In genomic region chr2:235597081-235597615, GRCh38 we compare ENCODE assay signal across 1 cellular context.
TF ChIP-seq lines count a peak whose summit lies in the region.

No MANE protein-coding gene starts in this region.

TF ChIP-seq in H1, 55 proteins besides CTCF, POLR2A, EP300 and RAD21:
- TF ChIP-seq NANOG (IDR thresholded peaks at IDR 0.05; ENCODE audit: insufficient read depth, low read depth, low read length, poor library complexity, severe bottlenecking) (no peak), ATF2 (IDR thresholded peaks at IDR 0.05; ENCODE audit: low read length) (no peak), CTBP2 (IDR thresholded peaks at IDR 0.05; ENCODE audit: borderline replicate concordance, insufficient read depth, insufficient read length, low read length) (no peak), EGR1 (IDR thresholded peaks at IDR 0.05; ENCODE audit: borderline replicate concordance, low read depth, low read length) (no peak), TAF7 (optimal IDR thresholded peaks at IDR 0.05; ENCODE audit: borderline replicate concordance, low read depth, low read length) (no peak), GTF2F1 (IDR thresholded peaks at IDR 0.05; ENCODE audit: borderline replicate concordance, low read depth, low read length) (no peak), GABPA (IDR thresholded peaks at IDR 0.05; ENCODE audit: borderline replicate concordance, insufficient read depth, low read length) (no peak), CEBPB (IDR thresholded peaks at IDR 0.05; ENCODE audit: low read depth, low read length) (no peak), TAF1 (IDR thresholded peaks at IDR 0.05; ENCODE audit: low read depth, low read length) (no peak), CREB1 (IDR thresholded peaks at IDR 0.05) (no peak), CBX8 (IDR thresholded peaks at IDR 0.05; ENCODE audit: borderline replicate concordance, low read depth, low read length) (no peak), NRF1 (IDR thresholded peaks at IDR 0.05; ENCODE audit: low read depth, low read length) (no peak), MAX (IDR thresholded peaks at IDR 0.05) (no peak), CHD7 (IDR thresholded peaks at IDR 0.05; ENCODE audit: insufficient replicate concordance, low read length) (no peak), CBX5 (IDR thresholded peaks at IDR 0.05; ENCODE audit: low read depth, low read length) (no peak), TCF12 (IDR thresholded peaks at IDR 0.05; ENCODE audit: low read depth, low read length) (no peak), SRF (IDR thresholded peaks at IDR 0.05; ENCODE audit: low read depth, low read length) (no peak), BACH1 (IDR thresholded peaks at IDR 0.05; ENCODE audit: low read length) (no peak), FOSL1 (IDR thresholded peaks at IDR 0.05; ENCODE audit: insufficient read depth, low read depth, low read length) (no peak), BRCA1 (IDR thresholded peaks at IDR 0.05; ENCODE audit: low read depth, low read length) (no peak)
